In the genomic region with DNA sequence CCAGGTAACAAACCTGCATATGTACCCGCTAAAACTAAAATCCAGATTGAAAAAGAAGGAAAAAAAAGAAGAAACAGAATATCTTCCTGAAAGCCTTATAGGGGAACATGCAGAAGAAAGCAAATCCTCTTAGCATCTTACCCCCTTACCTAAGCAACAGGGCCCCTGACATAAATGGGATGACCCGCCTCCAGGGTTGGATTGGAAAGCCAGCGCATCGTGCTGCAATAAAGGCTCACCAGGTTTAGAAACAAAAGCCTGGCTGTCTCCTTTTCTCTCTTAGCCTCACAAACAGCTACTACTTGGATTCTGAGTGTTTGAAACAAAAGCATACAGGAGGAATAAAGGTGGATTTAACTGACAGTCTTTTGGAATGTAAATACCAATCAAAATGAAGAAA, we compare ENCODE assay signal across 3 cellular contexts.
TF ChIP-seq lines count a peak whose summit lies in the region.

No MANE protein-coding gene starts in this region.

TF ChIP-seq in GM23338, 12 proteins besides CTCF, POLR2A, EP300 and RAD21 (continues in another document):
- no peak for TF ChIP-seq EZH2phosphoT487 (IDR thresholded peaks at IDR 0.05; ENCODE audit: unreplicated experiment)
- no peak for TF ChIP-seq NANOG (IDR thresholded peaks at IDR 0.05; ENCODE audit: borderline replicate concordance)
- TF ChIP-seq ZNF114 (CRISPR knock-in tag; IDR thresholded peaks at IDR 0.05) = no peak
- TF ChIP-seq, protein P1, sequence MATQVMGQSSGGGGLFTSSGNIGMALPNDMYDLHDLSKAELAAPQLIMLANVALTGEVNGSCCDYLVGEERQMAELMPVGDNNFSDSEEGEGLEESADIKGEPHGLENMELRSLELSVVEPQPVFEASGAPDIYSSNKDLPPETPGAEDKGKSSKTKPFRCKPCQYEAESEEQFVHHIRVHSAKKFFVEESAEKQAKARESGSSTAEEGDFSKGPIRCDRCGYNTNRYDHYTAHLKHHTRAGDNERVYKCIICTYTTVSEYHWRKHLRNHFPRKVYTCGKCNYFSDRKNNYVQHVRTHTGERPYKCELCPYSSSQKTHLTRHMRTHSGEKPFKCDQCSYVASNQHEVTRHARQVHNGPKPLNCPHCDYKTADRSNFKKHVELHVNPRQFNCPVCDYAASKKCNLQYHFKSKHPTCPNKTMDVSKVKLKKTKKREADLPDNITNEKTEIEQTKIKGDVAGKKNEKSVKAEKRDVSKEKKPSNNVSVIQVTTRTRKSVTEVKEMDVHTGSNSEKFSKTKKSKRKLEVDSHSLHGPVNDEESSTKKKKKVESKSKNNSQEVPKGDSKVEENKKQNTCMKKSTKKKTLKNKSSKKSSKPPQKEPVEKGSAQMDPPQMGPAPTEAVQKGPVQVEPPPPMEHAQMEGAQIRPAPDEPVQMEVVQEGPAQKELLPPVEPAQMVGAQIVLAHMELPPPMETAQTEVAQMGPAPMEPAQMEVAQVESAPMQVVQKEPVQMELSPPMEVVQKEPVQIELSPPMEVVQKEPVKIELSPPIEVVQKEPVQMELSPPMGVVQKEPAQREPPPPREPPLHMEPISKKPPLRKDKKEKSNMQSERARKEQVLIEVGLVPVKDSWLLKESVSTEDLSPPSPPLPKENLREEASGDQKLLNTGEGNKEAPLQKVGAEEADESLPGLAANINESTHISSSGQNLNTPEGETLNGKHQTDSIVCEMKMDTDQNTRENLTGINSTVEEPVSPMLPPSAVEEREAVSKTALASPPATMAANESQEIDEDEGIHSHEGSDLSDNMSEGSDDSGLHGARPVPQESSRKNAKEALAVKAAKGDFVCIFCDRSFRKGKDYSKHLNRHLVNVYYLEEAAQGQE (IDR thresholded peaks at IDR 0.05; ENCODE audit: unreplicated experiment) = no peak
- TF ChIP-seq ZNF331 (CRISPR knock-in tag; IDR thresholded peaks at IDR 0.05; ENCODE audit: low read depth) = no peak
- TF ChIP-seq ETS1 (IDR thresholded peaks at IDR 0.05) = no peak
- TF ChIP-seq EZH2 (IDR thresholded peaks at IDR 0.05; ENCODE audit: low read depth, unreplicated experiment) = no peak
- no peak for TF ChIP-seq JUNB (IDR thresholded peaks at IDR 0.05; ENCODE audit: unreplicated experiment)
- TF ChIP-seq STAT1 (IDR thresholded peaks at IDR 0.05; ENCODE audit: unreplicated experiment) = no peak
- TF ChIP-seq POLR2AphosphoS5 (IDR thresholded peaks at IDR 0.05; ENCODE audit: low read depth) = no peak

TF ChIP-seq in neural cell, 6 proteins besides CTCF, POLR2A, EP300 and RAD21:
- no peak for TF ChIP-seq TAF1 (IDR thresholded peaks at IDR 0.05; ENCODE audit: low read depth)
- TF ChIP-seq EZH2 (IDR thresholded peaks at IDR 0.05; ENCODE audit: borderline replicate concordance, insufficient read depth, low read length, poor library complexity, severe bottlenecking) = no peak
- no peak for TF ChIP-seq MXI1 (conservative IDR thresholded peaks at IDR 0.05; ENCODE audit: poor library complexity, severe bottlenecking)
- TF ChIP-seq SMC3 (conservative IDR thresholded peaks at IDR 0.05; ENCODE audit: poor library complexity) = no peak
- no peak for TF ChIP-seq POLR2AphosphoS5 (IDR thresholded peaks at IDR 0.05)
- TF ChIP-seq, protein P1 (IDR thresholded peaks at IDR 0.05; ENCODE audit: borderline replicate concordance) = no peak

TF ChIP-seq in HepG2, 621 proteins besides CTCF, POLR2A, EP300 and RAD21:
- TF ChIP-seq ZNF282 (IDR thresholded peaks at IDR 0.05; ENCODE audit: partially characterized antibody) (no peak), ZNF609 (CRISPR knock-in tag; IDR thresholded peaks at IDR 0.05; ENCODE audit: borderline replicate concordance) (no peak), SIN3A (IDR thresholded peaks at IDR 0.05; ENCODE audit: borderline replicate concordance, low read depth, low read length) (no peak), NFIB (CRISPR knock-in tag; IDR thresholded peaks at IDR 0.05; ENCODE audit: borderline replicate concordance) (no peak), TRIM24 (CRISPR knock-in tag; IDR thresholded peaks at IDR 0.05) (no peak), SRSF1 (optimal IDR thresholded peaks at IDR 0.05; ENCODE audit: low read depth, low read length) (no peak), SOX5 (CRISPR knock-in tag; IDR thresholded peaks at IDR 0.05; ENCODE audit: borderline replicate concordance) (no peak), ZNF547 (CRISPR knock-in tag; IDR thresholded peaks at IDR 0.05) (no peak)
- TF ChIP-seq, protein P2, sequence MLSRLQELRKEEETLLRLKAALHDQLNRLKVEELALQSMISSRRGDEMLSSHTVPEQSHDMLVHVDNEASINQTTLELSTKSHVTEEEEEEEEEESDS (CRISPR knock-in tag; IDR thresholded peaks at IDR 0.05; ENCODE audit: borderline replicate concordance) = no peak
- TF ChIP-seq, protein P3, sequence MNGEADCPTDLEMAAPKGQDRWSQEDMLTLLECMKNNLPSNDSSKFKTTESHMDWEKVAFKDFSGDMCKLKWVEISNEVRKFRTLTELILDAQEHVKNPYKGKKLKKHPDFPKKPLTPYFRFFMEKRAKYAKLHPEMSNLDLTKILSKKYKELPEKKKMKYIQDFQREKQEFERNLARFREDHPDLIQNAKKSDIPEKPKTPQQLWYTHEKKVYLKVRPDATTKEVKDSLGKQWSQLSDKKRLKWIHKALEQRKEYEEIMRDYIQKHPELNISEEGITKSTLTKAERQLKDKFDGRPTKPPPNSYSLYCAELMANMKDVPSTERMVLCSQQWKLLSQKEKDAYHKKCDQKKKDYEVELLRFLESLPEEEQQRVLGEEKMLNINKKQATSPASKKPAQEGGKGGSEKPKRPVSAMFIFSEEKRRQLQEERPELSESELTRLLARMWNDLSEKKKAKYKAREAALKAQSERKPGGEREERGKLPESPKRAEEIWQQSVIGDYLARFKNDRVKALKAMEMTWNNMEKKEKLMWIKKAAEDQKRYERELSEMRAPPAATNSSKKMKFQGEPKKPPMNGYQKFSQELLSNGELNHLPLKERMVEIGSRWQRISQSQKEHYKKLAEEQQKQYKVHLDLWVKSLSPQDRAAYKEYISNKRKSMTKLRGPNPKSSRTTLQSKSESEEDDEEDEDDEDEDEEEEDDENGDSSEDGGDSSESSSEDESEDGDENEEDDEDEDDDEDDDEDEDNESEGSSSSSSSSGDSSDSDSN (CRISPR knock-in tag; IDR thresholded peaks at IDR 0.05) = no peak
- TF ChIP-seq, protein P4, sequence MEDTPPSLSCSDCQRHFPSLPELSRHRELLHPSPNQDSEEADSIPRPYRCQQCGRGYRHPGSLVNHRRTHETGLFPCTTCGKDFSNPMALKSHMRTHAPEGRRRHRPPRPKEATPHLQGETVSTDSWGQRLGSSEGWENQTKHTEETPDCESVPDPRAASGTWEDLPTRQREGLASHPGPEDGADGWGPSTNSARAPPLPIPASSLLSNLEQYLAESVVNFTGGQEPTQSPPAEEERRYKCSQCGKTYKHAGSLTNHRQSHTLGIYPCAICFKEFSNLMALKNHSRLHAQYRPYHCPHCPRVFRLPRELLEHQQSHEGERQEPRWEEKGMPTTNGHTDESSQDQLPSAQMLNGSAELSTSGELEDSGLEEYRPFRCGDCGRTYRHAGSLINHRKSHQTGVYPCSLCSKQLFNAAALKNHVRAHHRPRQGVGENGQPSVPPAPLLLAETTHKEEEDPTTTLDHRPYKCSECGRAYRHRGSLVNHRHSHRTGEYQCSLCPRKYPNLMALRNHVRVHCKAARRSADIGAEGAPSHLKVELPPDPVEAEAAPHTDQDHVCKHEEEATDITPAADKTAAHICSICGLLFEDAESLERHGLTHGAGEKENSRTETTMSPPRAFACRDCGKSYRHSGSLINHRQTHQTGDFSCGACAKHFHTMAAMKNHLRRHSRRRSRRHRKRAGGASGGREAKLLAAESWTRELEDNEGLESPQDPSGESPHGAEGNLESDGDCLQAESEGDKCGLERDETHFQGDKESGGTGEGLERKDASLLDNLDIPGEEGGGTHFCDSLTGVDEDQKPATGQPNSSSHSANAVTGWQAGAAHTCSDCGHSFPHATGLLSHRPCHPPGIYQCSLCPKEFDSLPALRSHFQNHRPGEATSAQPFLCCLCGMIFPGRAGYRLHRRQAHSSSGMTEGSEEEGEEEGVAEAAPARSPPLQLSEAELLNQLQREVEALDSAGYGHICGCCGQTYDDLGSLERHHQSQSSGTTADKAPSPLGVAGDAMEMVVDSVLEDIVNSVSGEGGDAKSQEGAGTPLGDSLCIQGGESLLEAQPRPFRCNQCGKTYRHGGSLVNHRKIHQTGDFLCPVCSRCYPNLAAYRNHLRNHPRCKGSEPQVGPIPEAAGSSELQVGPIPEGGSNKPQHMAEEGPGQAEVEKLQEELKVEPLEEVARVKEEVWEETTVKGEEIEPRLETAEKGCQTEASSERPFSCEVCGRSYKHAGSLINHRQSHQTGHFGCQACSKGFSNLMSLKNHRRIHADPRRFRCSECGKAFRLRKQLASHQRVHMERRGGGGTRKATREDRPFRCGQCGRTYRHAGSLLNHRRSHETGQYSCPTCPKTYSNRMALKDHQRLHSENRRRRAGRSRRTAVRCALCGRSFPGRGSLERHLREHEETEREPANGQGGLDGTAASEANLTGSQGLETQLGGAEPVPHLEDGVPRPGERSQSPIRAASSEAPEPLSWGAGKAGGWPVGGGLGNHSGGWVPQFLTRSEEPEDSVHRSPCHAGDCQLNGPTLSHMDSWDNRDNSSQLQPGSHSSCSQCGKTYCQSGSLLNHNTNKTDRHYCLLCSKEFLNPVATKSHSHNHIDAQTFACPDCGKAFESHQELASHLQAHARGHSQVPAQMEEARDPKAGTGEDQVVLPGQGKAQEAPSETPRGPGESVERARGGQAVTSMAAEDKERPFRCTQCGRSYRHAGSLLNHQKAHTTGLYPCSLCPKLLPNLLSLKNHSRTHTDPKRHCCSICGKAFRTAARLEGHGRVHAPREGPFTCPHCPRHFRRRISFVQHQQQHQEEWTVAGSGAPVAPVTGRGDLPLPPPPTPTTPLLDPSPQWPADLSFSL (CRISPR knock-in tag; IDR thresholded peaks at IDR 0.05) = no peak
- TF ChIP-seq, protein P5, sequence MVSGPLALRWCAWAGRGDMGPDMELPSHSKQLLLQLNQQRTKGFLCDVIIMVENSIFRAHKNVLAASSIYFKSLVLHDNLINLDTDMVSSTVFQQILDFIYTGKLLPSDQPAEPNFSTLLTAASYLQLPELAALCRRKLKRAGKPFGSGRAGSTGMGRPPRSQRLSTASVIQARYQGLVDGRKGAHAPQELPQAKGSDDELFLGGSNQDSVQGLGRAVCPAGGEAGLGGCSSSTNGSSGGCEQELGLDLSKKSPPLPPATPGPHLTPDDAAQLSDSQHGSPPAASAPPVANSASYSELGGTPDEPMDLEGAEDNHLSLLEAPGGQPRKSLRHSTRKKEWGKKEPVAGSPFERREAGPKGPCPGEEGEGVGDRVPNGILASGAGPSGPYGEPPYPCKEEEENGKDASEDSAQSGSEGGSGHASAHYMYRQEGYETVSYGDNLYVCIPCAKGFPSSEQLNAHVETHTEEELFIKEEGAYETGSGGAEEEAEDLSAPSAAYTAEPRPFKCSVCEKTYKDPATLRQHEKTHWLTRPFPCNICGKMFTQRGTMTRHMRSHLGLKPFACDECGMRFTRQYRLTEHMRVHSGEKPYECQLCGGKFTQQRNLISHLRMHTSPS (CRISPR knock-in tag; IDR thresholded peaks at IDR 0.05; ENCODE audit: low read depth) = no peak
- TF ChIP-seq, protein P6, sequence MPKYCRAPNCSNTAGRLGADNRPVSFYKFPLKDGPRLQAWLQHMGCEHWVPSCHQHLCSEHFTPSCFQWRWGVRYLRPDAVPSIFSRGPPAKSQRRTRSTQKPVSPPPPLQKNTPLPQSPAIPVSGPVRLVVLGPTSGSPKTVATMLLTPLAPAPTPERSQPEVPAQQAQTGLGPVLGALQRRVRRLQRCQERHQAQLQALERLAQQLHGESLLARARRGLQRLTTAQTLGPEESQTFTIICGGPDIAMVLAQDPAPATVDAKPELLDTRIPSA (CRISPR knock-in tag; IDR thresholded peaks at IDR 0.05; ENCODE audit: borderline replicate concordance) = no peak
